ENCODE assay signal across 17 cellular contexts in the genomic region with DNA sequence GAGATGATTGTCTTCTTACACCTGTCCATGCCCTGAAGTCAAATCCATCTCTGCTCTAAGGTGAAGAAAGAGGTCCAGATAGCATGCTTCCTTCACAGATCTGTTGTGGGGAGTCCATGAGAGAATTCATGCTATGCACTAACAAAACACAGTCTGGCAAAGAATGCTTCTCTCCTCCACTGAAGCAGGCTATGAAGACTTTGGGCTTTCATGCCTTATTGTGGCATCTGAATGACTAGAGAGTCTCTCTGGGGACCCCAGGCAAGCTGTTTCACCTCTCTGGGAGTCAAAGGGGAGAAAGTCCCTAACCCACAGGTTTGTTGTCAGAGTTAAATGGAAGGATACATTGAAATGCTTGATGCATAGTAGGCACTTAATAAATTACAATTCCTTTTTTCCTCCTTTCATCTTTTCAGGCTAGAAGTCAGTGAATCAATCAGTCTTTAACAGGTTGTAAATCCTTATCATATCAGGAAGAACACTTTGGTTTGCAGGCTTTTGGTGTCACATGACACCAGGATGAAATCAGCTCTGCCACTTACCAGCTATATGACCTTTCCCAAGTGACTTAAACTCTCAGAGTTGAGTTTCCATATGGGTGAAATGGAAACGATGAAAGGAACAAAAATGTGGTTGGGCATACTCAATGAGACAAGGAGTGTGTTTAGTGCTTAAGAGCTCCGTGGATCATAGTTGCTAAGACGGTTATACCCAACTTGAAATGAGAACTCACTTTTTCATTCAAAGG.
A peak's percentile ranks its signal among the peaks of the same experiment; 100 is the strongest.
DNase-seq lines count a peak whose midpoint lies in the region; ATAC-seq and TF ChIP-seq lines count a peak whose summit lies in the region.
"Had no signal": no experiment of that assay in that cellular context is flagged by ENCODE, and none has a peak within 500 bp of the region (broad histone marks: within the 10 kb centered on the region; RNA-seq: fewer than 3 reads in every experiment).

No MANE protein-coding gene starts in this region.

- no peaks in the 10 kb centered on the region for H3K36me3 ChIP-seq in cardiac muscle cell
- no peaks in the 10 kb centered on the region for H3K36me3 ChIP-seq in heart right ventricle
- H3K36me3 ChIP-seq: BLaER1 had no signal

- TF ChIP-seq CTCF in cardiac muscle cell (IDR thresholded peaks at IDR 0.05; ENCODE audit: low read depth, low read length): no peak
- no peak for TF ChIP-seq CTCF in heart right ventricle (IDR thresholded peaks at IDR 0.05)

- no peaks in the 10 kb centered on the region for H3K9me3 ChIP-seq in cardiac muscle cell (ENCODE audit: low read depth)
- no peaks in the 10 kb centered on the region for H3K9me3 ChIP-seq in heart right ventricle
- H3K9me3 ChIP-seq: BLaER1 had no signal

- WGBS in heart right ventricle, 2 donors: 70 to 73% methylated on average over 3 of the region's 3 CpGs

- intact Hi-C loops in heart right ventricle (cut with DNase I): no loop called here

- ATAC-seq in heart right ventricle: no peak
- no peak for ATAC-seq in HG03139 (IDR thresholded peaks at IDR 0.05; ENCODE audit: unreplicated experiment)
- ATAC-seq in GM19035 (IDR thresholded peaks at IDR 0.05; ENCODE audit: unreplicated experiment): no peak
- ATAC-seq: CD8-positive, alpha-beta T cell; HCT116 had no signal

- H3K27ac ChIP-seq in cardiac muscle cell (peak overlapping the region; percentile 74), heart right ventricle (no peak overlapping the region)
- H3K27ac ChIP-seq: BLaER1 had no signal

- no peak overlapping the region for H3K4me3 ChIP-seq in cardiac muscle cell
- no peak overlapping the region for H3K4me3 ChIP-seq in heart right ventricle
- H3K4me3 ChIP-seq: BLaER1 had no signal

- peaks cover 31% of the 10 kb centered on the region for H3K4me1 ChIP-seq in cardiac muscle cell (ENCODE audit: low read depth)
- peaks cover 0 to 17% (median 8%) of the 10 kb centered on the region in 9 donors for H3K4me1 ChIP-seq in heart right ventricle

- no peaks in the 10 kb centered on the region for H3K27me3 ChIP-seq in cardiac muscle cell
- no peaks in the 10 kb centered on the region for H3K27me3 ChIP-seq in heart right ventricle
- H3K27me3 ChIP-seq: BLaER1 had no signal

- DNase-seq in cardiac muscle cell (ENCODE audit: low read depth in 1 of 2, low spot score in 1 of 2) (peak in 1 of 2 donors; percentile 38), heart right ventricle (no peak), NCI-H2171 (lab: John Stamatoyannopoulos, UW) (peak; percentile 16), left kidney (ENCODE audit: low read depth, low spot score) (peak; percentile 27), GM19238 (ENCODE audit: insufficient read length, low spot score) (no peak)
- no peak for DNase-seq in central memory CD4-positive, alpha-beta T cell
- DNase-seq: CD8-positive, alpha-beta T cell; Kasumi-1; MM.1S; NCI-H1092 treated with DMSO at 0.1 percent for 48 hours; NCI-H226; NK-92 treated with Interleukin-12 subunit alpha and Interleukin-12 subunit beta, amount 100 ng/mL, for 24 hours; SHP77 treated with DMSO at 0.1 percent for 48 hours had no signal

Comparison
In these comparisons a context has a peak if more than half of its experiments do, and no peak if none do; other contexts are left out.
1. DNase-seq: peak in NCI-H2171 (single experiment) and left kidney (single experiment); none in heart right ventricle (0 of 2), central memory CD4-positive, alpha-beta T cell (single experiment) and GM19238 (single experiment).